In genomic region chr10:6165933-6166332, GRCh38 we compare ENCODE assay signal across 7 cellular contexts. TPM values are rescaled to one million over a fixed set of nuclear protein-coding genes. Genes with fewer than 3 reads are reported as not detected.
A peak's percentile ranks its signal among the peaks of the same experiment; 100 is the strongest.
DNase-seq lines count a peak whose midpoint lies in the region; ATAC-seq and TF ChIP-seq lines count a peak whose summit lies in the region.
"Not testable (repeated sequence)": the region's sequence is repeated elsewhere in the genome, so short reads cannot be mapped to it uniquely, and the experiment has no call there.

No MANE protein-coding gene starts in this region.

- CTCF ChIA-PET in CD8-positive, alpha-beta T cell (lab: Charles Lee): interaction anchor here (0.7 to 2.2 kb wide), 4 partner anchors 13 to 236 kb away, joined by 3 to 12 read pairs (median 6); no protein-coding TSS in a partner anchor

- not testable (repeated sequence) for H3K9me3 ChIP-seq in CD8-positive, alpha-beta T cell (ENCODE audit: low read length); T-helper 17 cell (ENCODE audit: control insufficient read depth, low read length, poor library complexity, severe bottlenecking)

- intact Hi-C loops in CD8-positive, alpha-beta T cell (cut with DNase I, micrococcal nuclease): loop anchor here in 1 of 2 experiments (2.0 kb wide), 1 partner anchor 77 kb away; the partner anchor contains the start of gene RBM17

- POLR2A ChIA-PET in CD8-positive, alpha-beta T cell (lab: Charles Lee): not testable (repeated sequence)

- not testable (repeated sequence) for H3K4me3 Mint-ChIP-seq in CD8-positive, alpha-beta T cell; mesothelial cell of epicardium; stimulated activated naive B cell treated with anti-CD40 and anti-IgM and Interleukin-4, amounts not matched to agents 10 μg/mL and 1 μg/mL and 100 μg/mL, for 72 hours
- H3K4me3 Mint-ChIP-seq in T-helper 17 cell (peak overlapping the region; percentile 36), osteocyte (ENCODE audit: unreplicated experiment) (peak overlapping the region; percentile 14)
- peak overlapping the region; percentile 95 for H3K4me3 Mint-ChIP-seq in activated T-cell treated with anti-CD3 and anti-CD28 coated beads, Interleukin-2, amount 50 U/mL, for 72 hours
- H3K4me3 Mint-ChIP-seq in activated naive CD8-positive, alpha-beta T cell treated with anti-CD3 and anti-CD28 coated beads, Interleukin-2, amount 50 U/mL, for 24 hours: peak overlapping the region; percentile 98

- peaks cover 49% of the 10 kb centered on the region for H3K4me1 ChIP-seq in CD8-positive, alpha-beta T cell (ENCODE audit: insufficient read depth, low read length)

- DNase-seq in CD8-positive, alpha-beta T cell; T-helper 17 cell; activated T-cell treated with anti-CD3 and anti-CD28 coated beads, Interleukin-2, amount 50 U/mL, for 72 hours; activated naive CD8-positive, alpha-beta T cell treated with anti-CD3 and anti-CD28 coated beads, Interleukin-2, amount 50 U/mL, for 24 hours; mesothelial cell of epicardium (ENCODE audit: low spot score in 2 of 2, unreplicated experiment in 2 of 2); osteocyte (ENCODE audit: extremely low spot score, unreplicated experiment); stimulated activated naive B cell treated with anti-CD40 and anti-IgM and Interleukin-4, amounts not matched to agents 10 μg/mL and 1 μg/mL and 100 μg/mL, for 72 hours: not testable (repeated sequence)

- not testable (repeated sequence) for H3K4me3 ChIP-seq in CD8-positive, alpha-beta T cell (ENCODE audit: low read depth, low read length)

- not testable (repeated sequence) for H3K36me3 ChIP-seq in CD8-positive, alpha-beta T cell (ENCODE audit: insufficient read depth, low read length)

- not testable (repeated sequence) for H3K9me3 Mint-ChIP-seq in CD8-positive, alpha-beta T cell; activated T-cell treated with anti-CD3 and anti-CD28 coated beads, Interleukin-2, amount 50 U/mL, for 72 hours; activated naive CD8-positive, alpha-beta T cell treated with anti-CD3 and anti-CD28 coated beads, Interleukin-2, amount 50 U/mL, for 24 hours; mesothelial cell of epicardium; osteocyte (ENCODE audit: unreplicated experiment); stimulated activated naive B cell treated with anti-CD40 and anti-IgM and Interleukin-4, amounts not matched to agents 10 μg/mL and 1 μg/mL and 100 μg/mL, for 72 hours

- H3K36me3 Mint-ChIP-seq in CD8-positive, alpha-beta T cell: peaks cover 19% of the 10 kb centered on the region
- not testable (repeated sequence) for H3K36me3 Mint-ChIP-seq in T-helper 17 cell (ENCODE audit: low read depth); mesothelial cell of epicardium; osteocyte (ENCODE audit: unreplicated experiment)
- H3K36me3 Mint-ChIP-seq in activated T-cell treated with anti-CD3 and anti-CD28 coated beads, Interleukin-2, amount 50 U/mL, for 72 hours (ENCODE audit: insufficient read depth in 2 of 2): peaks cover 5 to 27% of the 10 kb centered on the region in 2 donors
- peaks cover 30% of the 10 kb centered on the region for H3K36me3 Mint-ChIP-seq in activated naive CD8-positive, alpha-beta T cell treated with anti-CD3 and anti-CD28 coated beads, Interleukin-2, amount 50 U/mL, for 24 hours (ENCODE audit: low read depth)
- H3K36me3 Mint-ChIP-seq in stimulated activated naive B cell treated with anti-CD40 and anti-IgM and Interleukin-4, amounts not matched to agents 10 μg/mL and 1 μg/mL and 100 μg/mL, for 72 hours: peaks cover 11 to 37% of the 10 kb centered on the region in 2 donors

- TF ChIP-seq CTCF in CD8-positive, alpha-beta T cell (IDR thresholded peaks at IDR 0.05); mesothelial cell of epicardium (IDR thresholded peaks at IDR 0.05; ENCODE audit: unreplicated experiment); osteocyte (IDR thresholded peaks at IDR 0.05): not testable (repeated sequence)

- ATAC-seq in CD8-positive, alpha-beta T cell; T-helper 17 cell; activated T-cell treated with anti-CD3 and anti-CD28 coated beads, Interleukin-2, amount 50 U/mL, for 72 hours (replicated peaks in 1 of 2); activated naive CD8-positive, alpha-beta T cell treated with anti-CD3 and anti-CD28 coated beads, Interleukin-2, amount 50 U/mL, for 24 hours; stimulated activated naive B cell treated with anti-CD40 and anti-IgM and Interleukin-4, amounts not matched to agents 10 μg/mL and 1 μg/mL and 100 μg/mL, for 72 hours (replicated peaks): not testable (repeated sequence)

- not testable (repeated sequence) for H3K27ac ChIP-seq in CD8-positive, alpha-beta T cell (ENCODE audit: low read depth, low read length)

- peaks cover 68% of the 10 kb centered on the region for H3K4me1 Mint-ChIP-seq in CD8-positive, alpha-beta T cell (ENCODE audit: low read depth)
- H3K4me1 Mint-ChIP-seq in T-helper 17 cell (peaks cover 69% of the 10 kb centered on the region), mesothelial cell of epicardium (peaks cover 56% of the 10 kb centered on the region), osteocyte (ENCODE audit: unreplicated experiment) (peaks cover 40% of the 10 kb centered on the region)
- H3K4me1 Mint-ChIP-seq in activated T-cell treated with anti-CD3 and anti-CD28 coated beads, Interleukin-2, amount 50 U/mL, for 72 hours (ENCODE audit: low read depth): peaks cover 84% of the 10 kb centered on the region
- H3K4me1 Mint-ChIP-seq in activated naive CD8-positive, alpha-beta T cell treated with anti-CD3 and anti-CD28 coated beads, Interleukin-2, amount 50 U/mL, for 24 hours: peaks cover 75% of the 10 kb centered on the region
- peaks cover 30 to 68% of the 10 kb centered on the region in 2 donors for H3K4me1 Mint-ChIP-seq in stimulated activated naive B cell treated with anti-CD40 and anti-IgM and Interleukin-4, amounts not matched to agents 10 μg/mL and 1 μg/mL and 100 μg/mL, for 72 hours

- not testable (repeated sequence) for H3K27me3 Mint-ChIP-seq in CD8-positive, alpha-beta T cell (ENCODE audit: low read depth); T-helper 17 cell; activated T-cell treated with anti-CD3 and anti-CD28 coated beads, Interleukin-2, amount 50 U/mL, for 72 hours (ENCODE audit: low read depth); activated naive CD8-positive, alpha-beta T cell treated with anti-CD3 and anti-CD28 coated beads, Interleukin-2, amount 50 U/mL, for 24 hours; mesothelial cell of epicardium (ENCODE audit: low read depth); osteocyte (ENCODE audit: unreplicated experiment); stimulated activated naive B cell treated with anti-CD40 and anti-IgM and Interleukin-4, amounts not matched to agents 10 μg/mL and 1 μg/mL and 100 μg/mL, for 72 hours

- H3K27me3 ChIP-seq in CD8-positive, alpha-beta T cell (ENCODE audit: insufficient read depth, low read length): not testable (repeated sequence)

- H3K27ac Mint-ChIP-seq in CD8-positive, alpha-beta T cell: peak overlapping the region; percentile 98
- peak overlapping the region; percentile 96 for H3K27ac Mint-ChIP-seq in T-helper 17 cell
- H3K27ac Mint-ChIP-seq in activated T-cell treated with anti-CD3 and anti-CD28 coated beads, Interleukin-2, amount 50 U/mL, for 72 hours: peak overlapping the region; percentile 98
- H3K27ac Mint-ChIP-seq in activated naive CD8-positive, alpha-beta T cell treated with anti-CD3 and anti-CD28 coated beads, Interleukin-2, amount 50 U/mL, for 24 hours: peak overlapping the region; percentile 98
- peak overlapping the region; percentile 97 for H3K27ac Mint-ChIP-seq in mesothelial cell of epicardium
- H3K27ac Mint-ChIP-seq in osteocyte (ENCODE audit: unreplicated experiment): peak overlapping the region; percentile 46
- peak overlapping the region; percentile 51 for H3K27ac Mint-ChIP-seq in stimulated activated naive B cell treated with anti-CD40 and anti-IgM and Interleukin-4, amounts not matched to agents 10 μg/mL and 1 μg/mL and 100 μg/mL, for 72 hours

RNA-seq across cellular contexts. Expression of gene PFKFB3, which starts 36.8 kb away (rescaled TPM):
- total RNA-seq in CD8-positive, alpha-beta T cell: 100 to 1,000 TPM; 221 to 233 TPM
- total RNA-seq in T-helper 17 cell (100 to 1,000 TPM in 1 of 2 donors, 10 to 100 TPM in 1; 93.3 to 146 TPM), mesothelial cell of epicardium (51.0 to 55.0 TPM (median 51.5 TPM) in 3 replicates), osteocyte (34.2 and 37.9 TPM in 2 replicates)
- 100 to 1,000 TPM; 120 to 153 TPM for total RNA-seq in activated T-cell treated with anti-CD3 and anti-CD28 coated beads, Interleukin-2, amount 50 U/mL, for 72 hours

Comparison
In these comparisons a context has a peak if more than half of its experiments do, and no peak if none do; other contexts are left out.
1. H3K27ac Mint-ChIP-seq: peak in every context shown above with its lines; median percentile 98 in CD8-positive, alpha-beta T cell; 98 in activated T-cell treated with anti-CD3 and anti-CD28 coated beads, Interleukin-2, amount 50 U/mL, for 72 hours; 98 in activated naive CD8-positive, alpha-beta T cell treated with anti-CD3 and anti-CD28 coated beads, Interleukin-2, amount 50 U/mL, for 24 hours; 97 in mesothelial cell of epicardium; 96 in T-helper 17 cell; 51 in stimulated activated naive B cell treated with anti-CD40 and anti-IgM and Interleukin-4, amounts not matched to agents 10 μg/mL and 1 μg/mL and 100 μg/mL, for 72 hours; 46 in osteocyte.